Comparison of ENCODE assay signal across 17 cellular contexts in genomic region chr20:35657271-35657670, GRCh38. TPM values are rescaled to one million over a fixed set of nuclear protein-coding genes. Genes with fewer than 3 reads are reported as not detected.
A peak's percentile ranks its signal among the peaks of the same experiment; 100 is the strongest.
DNase-seq lines count a peak whose midpoint lies in the region; ATAC-seq and TF ChIP-seq lines count a peak whose summit lies in the region.
"Had no signal": no experiment of that assay in that cellular context is flagged by ENCODE, and none has a peak within 500 bp of the region (broad histone marks: within the 10 kb centered on the region; RNA-seq: fewer than 3 reads in every experiment).

No MANE protein-coding gene starts in this region.

- H3K27ac Mint-ChIP-seq in activated T-cell treated with anti-CD3 and anti-CD28 coated beads, Interleukin-2, amount 50 U/mL, for 72 hours: peak overlapping the region; percentile 30
- peak overlapping the region; percentile 54 for H3K27ac Mint-ChIP-seq in T-helper 2 cell treated with Interferon-gamma antibody and Interleukin-4, amounts not matched to agents 5 μg/mL and 100 μg/mL, for 36 hours
- H3K27ac Mint-ChIP-seq in endothelial cell (ENCODE audit: unreplicated experiment) (peak overlapping the region; percentile 37), MCF 10A (ENCODE audit: low read depth, unreplicated experiment) (no peak overlapping the region)
- peak overlapping the region in 1 of 2 donors; percentile 28 for H3K27ac Mint-ChIP-seq in stimulated activated naive CD8-positive, alpha-beta T cell treated with anti-CD3 and anti-CD28 coated beads, Interleukin-15, amount 100 ng/mL, for 72 hours
- H3K27ac Mint-ChIP-seq: activated B cell treated with CpG ODN at 0.5 μM for 24 hours, nephron progenitor cell had no signal

- 37 to 42% methylated on average over 1 of the region's 1 CpG for WGBS in aorta, 2 donors

- no peaks in the 10 kb centered on the region for H3K27me3 Mint-ChIP-seq in activated T-cell treated with anti-CD3 and anti-CD28 coated beads, Interleukin-2, amount 50 U/mL, for 72 hours (ENCODE audit: low read depth)
- no peaks in the 10 kb centered on the region for H3K27me3 Mint-ChIP-seq in T-helper 2 cell treated with Interferon-gamma antibody and Interleukin-4, amounts not matched to agents 5 μg/mL and 100 μg/mL, for 36 hours (ENCODE audit: low read depth)
- H3K27me3 Mint-ChIP-seq in endothelial cell (ENCODE audit: unreplicated experiment): no peaks in the 10 kb centered on the region
- no peaks in the 10 kb centered on the region for H3K27me3 Mint-ChIP-seq in stimulated activated naive CD8-positive, alpha-beta T cell treated with anti-CD3 and anti-CD28 coated beads, Interleukin-15, amount 100 ng/mL, for 72 hours
- no peaks in the 10 kb centered on the region for H3K27me3 Mint-ChIP-seq in MCF 10A (ENCODE audit: insufficient read depth, unreplicated experiment)
- H3K27me3 Mint-ChIP-seq: activated B cell treated with CpG ODN at 0.5 μM for 24 hours had no signal

- intact Hi-C loops in aorta (cut with DNase I): no loop called here
- intact Hi-C loops in MCF 10A (cut with micrococcal nuclease): no loop called here

- no peaks in the 10 kb centered on the region for H3K9me3 Mint-ChIP-seq in activated T-cell treated with anti-CD3 and anti-CD28 coated beads, Interleukin-2, amount 50 U/mL, for 72 hours
- H3K9me3 Mint-ChIP-seq in T-helper 2 cell treated with Interferon-gamma antibody and Interleukin-4, amounts not matched to agents 5 μg/mL and 100 μg/mL, for 36 hours: no peaks in the 10 kb centered on the region
- no peaks in the 10 kb centered on the region for H3K9me3 Mint-ChIP-seq in endothelial cell (ENCODE audit: unreplicated experiment)
- H3K9me3 Mint-ChIP-seq in stimulated activated naive CD8-positive, alpha-beta T cell treated with anti-CD3 and anti-CD28 coated beads, Interleukin-15, amount 100 ng/mL, for 72 hours: no peaks in the 10 kb centered on the region
- no peaks in the 10 kb centered on the region for H3K9me3 Mint-ChIP-seq in MCF 10A (ENCODE audit: unreplicated experiment)
- H3K9me3 Mint-ChIP-seq: activated B cell treated with CpG ODN at 0.5 μM for 24 hours had no signal

- POLR2A ChIA-PET in MCF 10A (lab: Yijun Ruan, JAX): interaction anchor here (0.6 to 6.0 kb wide), 9 partner anchors 7 to 175 kb away, joined by 3 to 54 read pairs (median 4); partner anchors contain the start of genes CPNE1, RBM12 and RBM39

- no peaks in the 10 kb centered on the region for H3K27me3 ChIP-seq in aorta (ENCODE audit: control insufficient read depth in 1 of 2, insufficient read depth in 2 of 2, low read length in 1 of 2)
- H3K27me3 ChIP-seq: Peyer's patch, thyroid gland had no signal

- H3K4me3 Mint-ChIP-seq in activated T-cell treated with anti-CD3 and anti-CD28 coated beads, Interleukin-2, amount 50 U/mL, for 72 hours: peak overlapping the region; percentile 44 to 59
- H3K4me3 Mint-ChIP-seq in T-helper 2 cell treated with Interferon-gamma antibody and Interleukin-4, amounts not matched to agents 5 μg/mL and 100 μg/mL, for 36 hours: peak overlapping the region; percentile 25
- H3K4me3 Mint-ChIP-seq in endothelial cell (ENCODE audit: unreplicated experiment) (no peak overlapping the region), MCF 10A (ENCODE audit: unreplicated experiment) (no peak overlapping the region)
- peak overlapping the region; percentile 16 to 62 for H3K4me3 Mint-ChIP-seq in stimulated activated naive CD8-positive, alpha-beta T cell treated with anti-CD3 and anti-CD28 coated beads, Interleukin-15, amount 100 ng/mL, for 72 hours
- H3K4me3 Mint-ChIP-seq: activated B cell treated with CpG ODN at 0.5 μM for 24 hours, nephron progenitor cell had no signal

- no peak for DNase-seq in activated T-cell treated with anti-CD3 and anti-CD28 coated beads, Interleukin-2, amount 50 U/mL, for 72 hours
- no peak for DNase-seq in activated T-cell treated with anti-CD3 and anti-CD28 coated beads, Interleukin-2, amount 50 U/mL, for 48 hours
- DNase-seq in T-helper 2 cell treated with Interferon-gamma antibody and Interleukin-4, amounts not matched to agents 5 μg/mL and 100 μg/mL, for 36 hours (ENCODE audit: low spot score): no peak
- DNase-seq in endothelial cell (ENCODE audit: low spot score) (no peak), aorta (no peak), SKM-1 (lab: John Stamatoyannopoulos, UW; ENCODE audit: unreplicated experiment) (no peak), MCF 10A (ENCODE audit: unreplicated experiment) (no peak)
- no peak for DNase-seq in stimulated activated naive CD8-positive, alpha-beta T cell treated with anti-CD3 and anti-CD28 coated beads, Interleukin-15, amount 100 ng/mL, for 72 hours
- DNase-seq: activated B cell treated with CpG ODN at 0.5 μM for 24 hours; DMS 273 treated with DMSO at 0.1 percent for 48 hours; effector CD4-positive, alpha-beta T cell; foreskin fibroblast; NCI-H187; NCI-H748 treated with DMSO at 0.1 percent for 48 hours; nephron progenitor cell; Peyer's patch; thyroid gland had no signal

- H3K9me3 ChIP-seq in aorta (ENCODE audit: control insufficient read depth, low read length): no peaks in the 10 kb centered on the region
- H3K9me3 ChIP-seq: Peyer's patch, thyroid gland had no signal

- peaks cover 4 to 26% of the 10 kb centered on the region in 2 donors for H3K36me3 Mint-ChIP-seq in activated T-cell treated with anti-CD3 and anti-CD28 coated beads, Interleukin-2, amount 50 U/mL, for 72 hours (ENCODE audit: insufficient read depth in 2 of 2)
- peaks cover 29% of the 10 kb centered on the region for H3K36me3 Mint-ChIP-seq in T-helper 2 cell treated with Interferon-gamma antibody and Interleukin-4, amounts not matched to agents 5 μg/mL and 100 μg/mL, for 36 hours (ENCODE audit: low read depth)
- no peaks in the 10 kb centered on the region for H3K36me3 Mint-ChIP-seq in endothelial cell (ENCODE audit: low read depth, unreplicated experiment)
- H3K36me3 Mint-ChIP-seq in MCF 10A (ENCODE audit: insufficient read depth, unreplicated experiment): peaks cover 21% of the 10 kb centered on the region

- H3K27ac ChIP-seq in aorta (ENCODE audit: low read depth in 1 of 2, low read length in 2 of 2): no peak overlapping the region
- H3K27ac ChIP-seq: Peyer's patch had no signal

- H3K4me1 Mint-ChIP-seq in activated T-cell treated with anti-CD3 and anti-CD28 coated beads, Interleukin-2, amount 50 U/mL, for 72 hours (ENCODE audit: low read depth): peaks cover 60% of the 10 kb centered on the region
- peaks cover 41% of the 10 kb centered on the region for H3K4me1 Mint-ChIP-seq in T-helper 2 cell treated with Interferon-gamma antibody and Interleukin-4, amounts not matched to agents 5 μg/mL and 100 μg/mL, for 36 hours (ENCODE audit: low read depth)
- H3K4me1 Mint-ChIP-seq in endothelial cell (ENCODE audit: unreplicated experiment): peaks cover 18% of the 10 kb centered on the region
- peaks cover 56% of the 10 kb centered on the region for H3K4me1 Mint-ChIP-seq in stimulated activated naive CD8-positive, alpha-beta T cell treated with anti-CD3 and anti-CD28 coated beads, Interleukin-15, amount 100 ng/mL, for 72 hours
- peaks cover 16% of the 10 kb centered on the region for H3K4me1 Mint-ChIP-seq in MCF 10A (ENCODE audit: insufficient read depth, unreplicated experiment)

- no TSS peak for BruUV-seq in MCF 10A (replicated peaks; lab: Mats Ljungman, UMichigan)

- H3K36me3 ChIP-seq in aorta (ENCODE audit: control insufficient read depth in 1 of 2, insufficient read depth in 2 of 2, low read length in 1 of 2): peaks cover 0 to 6% of the 10 kb centered on the region in 2 donors

- H3K4me1 ChIP-seq in aorta (ENCODE audit: control insufficient read depth in 1 of 2, insufficient read depth in 2 of 2, low read length in 2 of 2): peaks cover 0 to 6% of the 10 kb centered on the region in 2 donors

- no peak for ATAC-seq in activated T-cell treated with anti-CD3 and anti-CD28 coated beads, Interleukin-2, amount 50 U/mL, for 72 hours (replicated peaks in 1 of 2)
- no peak for ATAC-seq in stimulated activated naive CD8-positive, alpha-beta T cell treated with anti-CD3 and anti-CD28 coated beads, Interleukin-15, amount 100 ng/mL, for 72 hours
- no peak for ATAC-seq in aorta (ENCODE audit: low FRiP score)

- TF ChIP-seq CTCF in endothelial cell (IDR thresholded peaks at IDR 0.05; ENCODE audit: unreplicated experiment): no peak
- TF ChIP-seq CTCF in MCF 10A (IDR thresholded peaks at IDR 0.05; ENCODE audit: unreplicated experiment): no peak

- no peak overlapping the region for H3K4me3 ChIP-seq in aorta (ENCODE audit: low read length in 2 of 2)
- H3K4me3 ChIP-seq: Peyer's patch, thyroid gland had no signal

- CTCF ChIA-PET in MCF 10A (lab: Yijun Ruan, JAX): interaction anchor here (0.6 kb wide), 1 partner anchor 168 kb away, joined by 5 read pairs; no protein-coding TSS in a partner anchor

RNA-seq across cellular contexts. Expression of gene CPNE1, which starts 7.4 kb away (rescaled TPM):
- 100 to 1,000 TPM; 459 to 512 TPM for total RNA-seq in activated T-cell treated with anti-CD3 and anti-CD28 coated beads, Interleukin-2, amount 50 U/mL, for 72 hours
- total RNA-seq in endothelial cell (ENCODE audit: unreplicated experiment): 233 TPM
- total RNA-seq in aorta: 100 to 1,000 TPM; 176 to 204 TPM
- 100 to 1,000 TPM in 1 of 2 donors, 10 to 100 TPM in 1; 79.0 to 265 TPM for polyA plus RNA-seq in aorta
- 161 and 194 TPM in 2 replicates for total RNA-seq in MCF 10A (2022)

RNA-seq across cellular contexts. Expression of gene RBM12, which starts 7.4 kb away (rescaled TPM):
- total RNA-seq in activated T-cell treated with anti-CD3 and anti-CD28 coated beads, Interleukin-2, amount 50 U/mL, for 72 hours: 10 to 100 TPM; 71.1 to 92.4 TPM
- total RNA-seq in endothelial cell (ENCODE audit: unreplicated experiment) (121 TPM), aorta (10 to 100 TPM; 73.3 to 79.3 TPM), MCF 10A (2022) (60.1 and 64.3 TPM in 2 replicates)
- 10 to 100 TPM in 1 of 2 donors, 1 to 10 TPM in 1; 8.5 to 15.5 TPM for polyA plus RNA-seq in aorta

RNA-seq across cellular contexts. Expression of gene SPAG4, which starts 41.6 kb away (rescaled TPM):
- total RNA-seq in activated T-cell treated with anti-CD3 and anti-CD28 coated beads, Interleukin-2, amount 50 U/mL, for 72 hours: 1 to 10 TPM; 8.7 to 9.8 TPM
- total RNA-seq in endothelial cell (ENCODE audit: unreplicated experiment) (15.2 TPM), aorta (1 to 10 TPM; 3.3 to 6.0 TPM), MCF 10A (2022) (0.96 and 1.6 TPM in 2 replicates)
- 1 to 10 TPM; 3.5 to 3.8 TPM for polyA plus RNA-seq in aorta

RNA-seq across cellular contexts. Expression of gene NFS1, which starts 41.9 kb away (rescaled TPM):
- total RNA-seq in activated T-cell treated with anti-CD3 and anti-CD28 coated beads, Interleukin-2, amount 50 U/mL, for 72 hours: 10 to 100 TPM; 43.3 to 46.0 TPM
- 18.3 TPM for total RNA-seq in endothelial cell (ENCODE audit: unreplicated experiment)
- total RNA-seq in aorta: 10 to 100 TPM; 12.6 to 22.1 TPM
- polyA plus RNA-seq in aorta: 10 to 100 TPM; 10.3 to 28.0 TPM
- total RNA-seq in MCF 10A (2022): 27.6 and 28.6 TPM in 2 replicates

RNA-seq across cellular contexts. Expression of gene ROMO1, which starts 41.9 kb away (rescaled TPM):
- 10 to 100 TPM; 51.4 to 53.8 TPM for total RNA-seq in activated T-cell treated with anti-CD3 and anti-CD28 coated beads, Interleukin-2, amount 50 U/mL, for 72 hours
- total RNA-seq in endothelial cell (ENCODE audit: unreplicated experiment) (159 TPM), aorta (100 to 1,000 TPM in 1 of 2 donors, 10 to 100 TPM in 1; 78.5 to 102 TPM), MCF 10A (2022) (173 and 192 TPM in 2 replicates)
- 100 to 1,000 TPM; 403 to 629 TPM for polyA plus RNA-seq in aorta

Comparison
In these comparisons a context has a peak if more than half of its experiments do, and no peak if none do; other contexts are left out.
1. H3K4me3 Mint-ChIP-seq: peak in activated T-cell treated with anti-CD3 and anti-CD28 coated beads, Interleukin-2, amount 50 U/mL, for 72 hours (2 of 2), T-helper 2 cell treated with Interferon-gamma antibody and Interleukin-4, amounts not matched to agents 5 μg/mL and 100 μg/mL, for 36 hours (single experiment) and stimulated activated naive CD8-positive, alpha-beta T cell treated with anti-CD3 and anti-CD28 coated beads, Interleukin-15, amount 100 ng/mL, for 72 hours (2 of 2); none in endothelial cell (single experiment) and MCF 10A (single experiment).